Comparison of ENCODE assay signal across 28 cellular contexts in the genomic region with DNA sequence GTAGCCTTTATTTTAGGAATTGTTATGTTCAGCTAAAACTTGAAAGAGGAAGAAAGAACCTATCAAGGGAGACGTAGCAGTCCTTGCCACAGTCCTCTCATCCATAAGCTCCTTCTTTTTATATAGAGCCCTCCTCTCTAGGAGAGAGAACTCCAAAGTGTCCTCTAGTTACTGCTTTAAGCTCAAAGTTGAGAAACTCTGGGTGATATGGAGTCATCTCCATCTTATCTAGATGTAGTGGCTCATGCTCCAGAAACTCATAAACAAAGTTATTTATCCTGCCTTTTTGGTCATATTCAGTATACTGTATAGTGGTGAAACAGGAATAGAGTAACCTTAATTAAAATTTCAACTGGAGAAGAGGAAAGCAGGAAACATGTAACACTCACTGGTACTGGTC.
"Had no signal": no experiment of that assay in that cellular context is flagged by ENCODE, and none has a peak within 500 bp of the region (broad histone marks: within the 10 kb centered on the region; RNA-seq: fewer than 3 reads in every experiment).

No MANE protein-coding gene starts in this region.

- H3K4me3 Mint-ChIP-seq: activated naive CD4-positive, alpha-beta T cell treated with anti-CD3 and anti-CD28 coated beads, Interleukin-2, amount 10 ng/mL, durations not matched to agents 7 days and 5 days; activated naive CD8-positive, alpha-beta T cell treated with anti-CD3 and anti-CD28 coated beads, Interleukin-2, amount 10 ng/mL, durations not matched to agents 7 days and 5 days; activated T-helper 1 cell treated with anti-CD3 and anti-CD28 coated beads, Interleukin-12 subunit alpha, Interleukin-12 subunit beta, Interleukin-2, Interleukin-4 antibody, amounts not matched to agents 30 ng/mL and 10 ng/mL and 1 ng/mL, durations not matched to agents 14 hours and 24 hours and 36 hours; central memory CD8-positive, alpha-beta T cell; nephron; stimulated activated effector memory CD8-positive, alpha-beta T cell treated with anti-CD3 and anti-CD28 coated beads, Interleukin-12 subunit alpha, Interleukin-12 subunit beta, amount 100 ng/mL, for 72 hours; T-helper 2 cell treated with Interferon-gamma antibody and Interleukin-4, amounts not matched to agents 5 μg/mL and 100 μg/mL, for 36 hours had no signal

- ATAC-seq: sciatic nerve; stimulated activated effector memory CD8-positive, alpha-beta T cell treated with anti-CD3 and anti-CD28 coated beads, Interleukin-12 subunit alpha, Interleukin-12 subunit beta, amount 100 ng/mL, for 72 hours had no signal

- H3K36me3 ChIP-seq: esophagus squamous epithelium, left lung, stomach, suprapubic skin, tibial artery, upper lobe of right lung had no signal

- H3K27ac Mint-ChIP-seq: activated naive CD4-positive, alpha-beta T cell treated with anti-CD3 and anti-CD28 coated beads, Interleukin-2, amount 10 ng/mL, durations not matched to agents 7 days and 5 days; activated naive CD8-positive, alpha-beta T cell treated with anti-CD3 and anti-CD28 coated beads, Interleukin-2, amount 10 ng/mL, durations not matched to agents 7 days and 5 days; activated T-helper 1 cell treated with anti-CD3 and anti-CD28 coated beads, Interleukin-12 subunit alpha, Interleukin-12 subunit beta, Interleukin-2, Interleukin-4 antibody, amounts not matched to agents 30 ng/mL and 10 ng/mL and 1 ng/mL, durations not matched to agents 14 hours and 24 hours and 36 hours; nephron; progenitor cell of endocrine pancreas; stimulated activated effector memory CD8-positive, alpha-beta T cell treated with anti-CD3 and anti-CD28 coated beads, Interleukin-12 subunit alpha, Interleukin-12 subunit beta, amount 100 ng/mL, for 72 hours; T-helper 2 cell treated with Interferon-gamma antibody and Interleukin-4, amounts not matched to agents 5 μg/mL and 100 μg/mL, for 36 hours had no signal

- H3K27ac ChIP-seq: stomach, suprapubic skin, tibial artery, upper lobe of right lung had no signal

- H3K4me3 ChIP-seq: esophagus squamous epithelium, left lung, lung, skin epidermis, stomach, suprapubic skin, tibial artery, upper lobe of right lung had no signal

- H3K4me1 ChIP-seq: suprapubic skin, upper lobe of right lung had no signal

- H3K4me1 Mint-ChIP-seq: stimulated activated effector memory CD8-positive, alpha-beta T cell treated with anti-CD3 and anti-CD28 coated beads, Interleukin-12 subunit alpha, Interleukin-12 subunit beta, amount 100 ng/mL, for 72 hours had no signal

- H3K9me3 ChIP-seq: suprapubic skin, upper lobe of right lung had no signal

- H3K27me3 ChIP-seq: esophagus squamous epithelium, left lung, stomach, suprapubic skin, tibial artery, upper lobe of right lung had no signal

- H3K36me3 Mint-ChIP-seq: stimulated activated effector memory CD8-positive, alpha-beta T cell treated with anti-CD3 and anti-CD28 coated beads, Interleukin-12 subunit alpha, Interleukin-12 subunit beta, amount 100 ng/mL, for 72 hours had no signal

- DNase-seq: activated CD4-positive, alpha-beta T cell treated with anti-CD3 and anti-CD28 coated beads for 4 hours; activated CD4-positive, alpha-beta T cell treated with anti-CD3 and anti-CD28 coated beads, Interleukin-2, amount 50 U/mL, for 4 hours; activated gamma-delta T cell; activated naive CD4-positive, alpha-beta T cell treated with anti-CD3 and anti-CD28 coated beads, Interleukin-2, amount 10 ng/mL, durations not matched to agents 7 days and 5 days; activated naive CD8-positive, alpha-beta T cell treated with anti-CD3 and anti-CD28 coated beads, Interleukin-2, amount 10 ng/mL, durations not matched to agents 7 days and 5 days; amygdala; dermis blood vessel endothelial cell; effector CD4-positive, alpha-beta T cell; esophagus squamous epithelium; kidney glomerular epithelial cell; left lung; mesendoderm; retina; stimulated activated CD4-positive, alpha-beta T cell treated with anti-CD3 and anti-CD28 coated beads, Interleukin-4, amount 100 ng/mL, for 24 hours; stomach; T-helper 1 cell; tibial artery; upper lobe of right lung had no signal

- H3K27me3 Mint-ChIP-seq: activated naive CD4-positive, alpha-beta T cell treated with anti-CD3 and anti-CD28 coated beads, Interleukin-2, amount 10 ng/mL, durations not matched to agents 7 days and 5 days; activated naive CD8-positive, alpha-beta T cell treated with anti-CD3 and anti-CD28 coated beads, Interleukin-2, amount 10 ng/mL, durations not matched to agents 7 days and 5 days; central memory CD8-positive, alpha-beta T cell; progenitor cell of endocrine pancreas had no signal
